ENCODE assay signal across 10 cellular contexts in genomic region chr11:123065634-123066033, GRCh38. TPM values are rescaled to one million over a fixed set of nuclear protein-coding genes. Genes with fewer than 3 reads are reported as not detected.
DNase-seq lines count a peak whose midpoint lies in the region; ATAC-seq and TF ChIP-seq lines count a peak whose summit lies in the region.
"Had no signal": no experiment of that assay in that cellular context is flagged by ENCODE, and none has a peak within 500 bp of the region (broad histone marks: within the 10 kb centered on the region; RNA-seq: fewer than 3 reads in every experiment).

No MANE protein-coding gene starts in this region.

- intact Hi-C loops in left ventricle myocardium inferior (cut with micrococcal nuclease) (no loop called here), Right ventricle myocardium inferior (cut with DNase I) (no loop called here)

- H3K27ac Mint-ChIP-seq in T-helper 17 cell, result peak overlapping the region; percentile 100

- H3K4me1 Mint-ChIP-seq in T-helper 17 cell, result peaks cover 45% of the 10 kb centered on the region

- ATAC-seq in Right ventricle myocardium inferior (no peak), T-helper 17 cell (no peak), GM21381 (IDR thresholded peaks at IDR 0.05; ENCODE audit: unreplicated experiment) (no peak)

- H3K27ac ChIP-seq in left ventricle myocardium inferior (replicated peaks), result peak overlapping the region; percentile 100

- H3K27me3 Mint-ChIP-seq in T-helper 17 cell, result no peaks in the 10 kb centered on the region

- H3K27me3 ChIP-seq in left ventricle myocardium inferior (ENCODE audit: low read depth), result no peaks in the 10 kb centered on the region
- H3K27me3 ChIP-seq: Peyer's patch had no signal

- DNase-seq in left ventricle myocardium inferior (no peak), Right ventricle myocardium inferior (ENCODE audit: missing footprints) (no peak), T-helper 17 cell (no peak), fibroblast of pulmonary artery (ENCODE audit: low read depth) (peak; percentile 67), erythroblast (lab: John Stamatoyannopoulos, UW) (no peak), C1 segment of cervical spinal cord (lab: John Stamatoyannopoulos, UW) (no peak), GF-D8 (lab: John Stamatoyannopoulos, UW) (no peak)
- DNase-seq: stimulated activated CD4-positive, alpha-beta T cell treated with anti-CD3 and anti-CD28 coated beads, Interleukin-2, amount 100 ng/mL, for 48 hours had no signal

- H3K36me3 Mint-ChIP-seq in T-helper 17 cell (ENCODE audit: low read depth), result peaks cover 9% of the 10 kb centered on the region

- peaks cover 61% of the 10 kb centered on the region for H3K4me1 ChIP-seq in left ventricle myocardium inferior

- no peak for TF ChIP-seq CTCF in left ventricle myocardium inferior (IDR thresholded peaks at IDR 0.05; ENCODE audit: borderline replicate concordance)
- TF ChIP-seq CTCF in fibroblast of pulmonary artery (IDR thresholded peaks at IDR 0.05; ENCODE audit: low read length, missing control alignments), result no peak

- no peak overlapping the region for H3K4me3 ChIP-seq in left ventricle myocardium inferior
- H3K4me3 ChIP-seq in fibroblast of pulmonary artery (replicated peaks; ENCODE audit: low read depth, low read length), result no peak overlapping the region
- H3K4me3 ChIP-seq: Peyer's patch had no signal

- H3K4me3 Mint-ChIP-seq in T-helper 17 cell, result peak overlapping the region; percentile 39

- TF ChIP-seq POLR2A in erythroblast (IDR thresholded peaks at IDR 0.05; ENCODE audit: low read length), result no peak

- no peaks in the 10 kb centered on the region for H3K9me3 ChIP-seq in left ventricle myocardium inferior (replicated peaks)
- no peaks in the 10 kb centered on the region for H3K9me3 ChIP-seq in T-helper 17 cell (ENCODE audit: control insufficient read depth, low read length, poor library complexity, severe bottlenecking)
- H3K9me3 ChIP-seq: Peyer's patch had no signal

- H3K36me3 ChIP-seq in left ventricle myocardium inferior, result peaks cover 8% of the 10 kb centered on the region
- H3K36me3 ChIP-seq: Peyer's patch had no signal

RNA-seq across cellular contexts. Expression of gene HSPA8, which starts 3.7 kb away (rescaled TPM):
- total RNA-seq in left ventricle myocardium inferior, result 1,405 TPM
- total RNA-seq in Right ventricle myocardium inferior, result 1,349 TPM
- total RNA-seq in T-helper 17 cell, result 1,000 to 10,000 TPM; 1,034 to 1,253 TPM
